Comparison of ENCODE assay signal across 7 cellular contexts in genomic region chr16:29893553-29893952, GRCh38.
"Had no signal": no experiment of that assay in that cellular context is flagged by ENCODE, and none has a peak within 500 bp of the region (broad histone marks: within the 10 kb centered on the region; RNA-seq: fewer than 3 reads in every experiment).

No MANE protein-coding gene starts in this region.

- DNase-seq: H9, HCEC 1CT, HFFc6, IMR-90, KBM-7 had no signal

- H3K4me3 ChIP-seq: GM23338 had no signal

- H3K27ac ChIP-seq: HL-60 had no signal

- H2AFZ ChIP-seq: GM23338 had no signal

- H3K4me2 ChIP-seq: GM23338 had no signal
